Comparison of ENCODE assay signal across 22 cellular contexts in the genomic region with DNA sequence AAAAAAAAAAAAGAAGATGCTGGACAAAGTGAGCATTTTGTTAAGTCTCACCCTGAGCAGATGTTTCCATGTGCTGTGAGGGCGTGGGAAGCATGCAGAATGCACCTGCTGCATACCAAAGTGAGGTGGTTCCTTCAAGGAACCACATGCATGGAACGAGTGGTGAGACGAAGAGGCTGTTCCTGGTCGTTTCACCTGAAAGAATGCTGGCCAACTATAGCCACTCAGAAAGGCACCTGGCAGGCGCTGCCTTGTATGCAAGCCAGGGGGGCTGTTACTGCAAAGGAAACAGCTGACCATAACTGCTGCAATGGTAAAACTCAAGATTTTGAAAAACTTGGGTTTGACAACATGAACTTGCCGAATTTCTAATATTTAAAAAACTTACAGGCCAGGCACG. TPM values are rescaled to one million over a fixed set of nuclear protein-coding genes. Genes with fewer than 3 reads are reported as not detected.
"Had no signal": no experiment of that assay in that cellular context is flagged by ENCODE, and none has a peak within 500 bp of the region (broad histone marks: within the 10 kb centered on the region; RNA-seq: fewer than 3 reads in every experiment).

No MANE protein-coding gene starts in this region.

- H3K27me3 ChIP-seq: heart right ventricle, hepatocyte, ovary, spleen, tibial nerve, vagina had no signal

- H3K9me3 ChIP-seq: ovary, prostate gland, vagina had no signal

- H3K4me3 ChIP-seq: heart right ventricle, hepatocyte, left ventricle myocardium inferior, lung, mucosa of descending colon, ovary, prostate gland, spleen, tibial nerve, vagina had no signal

- H3K27ac ChIP-seq: heart right ventricle, hepatocyte, left ventricle myocardium inferior, ovary, prostate gland, spleen, tibial nerve, vagina had no signal

- H3K4me1 ChIP-seq: prostate gland, spleen, vagina had no signal

- DNase-seq: heart right ventricle; islet precursor cell; left ventricle myocardium inferior; mesendoderm; midbrain; mucosa of descending colon; naive thymus-derived CD4-positive, alpha-beta T cell; ovary; retina; right cardiac atrium; small intestine; spleen; stimulated activated CD4-positive, alpha-beta T cell treated with anti-CD3 and anti-CD28 coated beads, Interleukin-4, amount 100 ng/mL, for 24 hours; stimulated activated naive CD4-positive, alpha-beta T cell; stimulated activated naive CD8-positive, alpha-beta T cell treated with anti-CD3 and anti-CD28 coated beads, Interleukin-15, amount 100 ng/mL, for 72 hours; substantia nigra had no signal

RNA-seq across cellular contexts. Expression of gene PLPP2, which starts 38.7 kb away (rescaled TPM):
- total RNA-seq: left ventricle myocardium inferior, myocyte had no signal
- polyA plus RNA-seq: naive thymus-derived CD4-positive, alpha-beta T cell had no signal
